In genomic region chr1:206685256-206685748, GRCh38 we compare ENCODE assay signal across 1 cellular context.
TF ChIP-seq lines count a peak whose summit lies in the region.

No MANE protein-coding gene starts in this region.

TF ChIP-seq in endothelial cell of umbilical vein, 7 proteins besides CTCF, POLR2A, EP300 and RAD21 (continued from another document):
- TF ChIP-seq MAX (IDR thresholded peaks at IDR 0.05; ENCODE audit: insufficient read depth, insufficient read length): no peak
- no peak for TF ChIP-seq EZH2 (IDR thresholded peaks at IDR 0.05; ENCODE audit: borderline replicate concordance, low read depth, low read length, severe bottlenecking)
- TF ChIP-seq FOS (IDR thresholded peaks at IDR 0.05; ENCODE audit: borderline replicate concordance, insufficient read depth, low read length): no peak
